In genomic region chr1:32208891-32209309, GRCh38 we compare ENCODE assay signal across 1 cellular context.
TF ChIP-seq lines count a peak whose summit lies in the region.

Gene DCDC2B (plus strand): TSS chr1:32209089. CDS start chr1:32209094, 5 bp downstream.

TF ChIP-seq in GM23338, 12 proteins besides CTCF, POLR2A, EP300 and RAD21 (continued from another document):
- TF ChIP-seq ZNF462 (CRISPR knock-in tag; IDR thresholded peaks at IDR 0.05) (no peak), NANOG (IDR thresholded peaks at IDR 0.05; ENCODE audit: borderline replicate concordance) (no peak)
